Comparison of ENCODE assay signal across 8 cellular contexts in genomic region chr6:42453027-42453648, GRCh38. TPM values are rescaled to one million over a fixed set of nuclear protein-coding genes. Genes with fewer than 3 reads are reported as not detected.
DNase-seq lines count a peak whose midpoint lies in the region; ATAC-seq, FAIRE-seq and TF ChIP-seq lines count a peak whose summit lies in the region.

No MANE protein-coding gene starts in this region.

- H3K4me3 ChIP-seq in A549: peak overlapping the region; percentile 78
- peak overlapping the region; percentile 69 for H3K4me3 ChIP-seq in ectodermal cell (ENCODE audit: insufficient read depth, low read depth, low read length)

- POLR2A ChIA-PET in A549 (lab: Yijun Ruan, JAX): interaction anchor here (0.5 to 2.2 kb wide), 11 partner anchors 11 to 193 kb away, joined by 3 to 19 read pairs (median 4); partner anchors contain the start of gene UBR2

- H3K4me2 ChIP-seq in A549: peak overlapping the region; percentile 88

- no peaks in the 10 kb centered on the region for H3K36me3 ChIP-seq in ectodermal cell (ENCODE audit: control insufficient read depth, insufficient read depth, low read length)

- peak; percentile 59 for TF ChIP-seq POLR2A in A549 (IDR thresholded peaks at IDR 0.05; ENCODE audit: low read length)

- H3K27ac ChIP-seq in A549: peak overlapping the region; percentile 99 to 100
- peak overlapping the region; percentile 93 for H3K27ac ChIP-seq in ectodermal cell (ENCODE audit: insufficient read depth, low read depth, low read length, poor library complexity, severe bottlenecking)

- peak; percentile 77 to 91 for ATAC-seq in A549
- ATAC-seq in GM18867 (IDR thresholded peaks at IDR 0.05; ENCODE audit: unreplicated experiment): peak; percentile 59
- peak; percentile 59 for ATAC-seq in HG03442 (IDR thresholded peaks at IDR 0.05; ENCODE audit: unreplicated experiment)

- H3K9me3 ChIP-seq in A549 (no peaks in the 10 kb centered on the region), ectodermal cell (ENCODE audit: control insufficient read depth, low read length) (no peaks in the 10 kb centered on the region)

- TF ChIP-seq RAD21 in A549 (conservative IDR thresholded peaks at IDR 0.05 in 1 of 2, IDR thresholded peaks at IDR 0.05 in 1 of 2): no peak

- 4% methylated on average over 4 of the region's 57 CpGs for WGBS in A549 (ENCODE audit: missing lambda C conversion rate)
- WGBS in ectodermal cell, 2 experiments: 0 to 1% methylated on average over 57 of the region's 57 CpGs

- no peaks in the 10 kb centered on the region for H3K27me3 ChIP-seq in ectodermal cell (ENCODE audit: control insufficient read depth, insufficient read depth, low read length, poor library complexity, severe bottlenecking)

- no peak for TF ChIP-seq EP300 in A549 (IDR thresholded peaks at IDR 0.05)

- no peak for FAIRE-seq in A549 (lab: Jason Lieb, UNC)

- DNase-seq in A549 (ENCODE audit: low read depth in 1 of 2, low spot score in 1 of 2) (peak; percentile 62 to 76), NCI-H526 (lab: John Stamatoyannopoulos, UW) (peak; percentile 82 to 95), lung microvascular endothelial cell (ENCODE audit: low read depth in 2 of 2) (peak; percentile 42 to 77)
- peak; percentile 65 to 69 for DNase-seq in activated CD4-positive, alpha-beta T cell treated with anti-CD3 and anti-CD28 coated beads, Interleukin-2, amount 50 U/mL, for 4 hours
- DNase-seq in stimulated activated CD4-positive, alpha-beta T cell treated with anti-CD3 and anti-CD28 coated beads, TNF-alpha, amount 100 ng/mL, for 4 hours (ENCODE audit: low read depth in 3 of 3): peak; percentile 58 to 60 (median 60)

- H3K4me1 ChIP-seq in A549: peaks cover 23% of the 10 kb centered on the region
- H3K4me1 ChIP-seq in ectodermal cell (ENCODE audit: control insufficient read depth, insufficient read depth, low read length): peaks cover 19% of the 10 kb centered on the region

- CTCF ChIA-PET in A549 (lab: Yijun Ruan, JAX): interaction anchor here (1.0 to 2.5 kb wide), 5 partner anchors 12 to 192 kb away, joined by 3 to 13 read pairs (median 4); no protein-coding TSS in a partner anchor

- no peak for TF ChIP-seq CTCF in A549 (IDR thresholded peaks at IDR 0.05)

TF ChIP-seq in A549, 52 proteins besides CTCF, POLR2A, EP300 and RAD21:
- TF ChIP-seq JUN (IDR thresholded peaks at IDR 0.05): peak in 1 of 2 experiments; percentile 44; a peak in 2 of 5 replicates
- TF ChIP-seq, protein P1, sequence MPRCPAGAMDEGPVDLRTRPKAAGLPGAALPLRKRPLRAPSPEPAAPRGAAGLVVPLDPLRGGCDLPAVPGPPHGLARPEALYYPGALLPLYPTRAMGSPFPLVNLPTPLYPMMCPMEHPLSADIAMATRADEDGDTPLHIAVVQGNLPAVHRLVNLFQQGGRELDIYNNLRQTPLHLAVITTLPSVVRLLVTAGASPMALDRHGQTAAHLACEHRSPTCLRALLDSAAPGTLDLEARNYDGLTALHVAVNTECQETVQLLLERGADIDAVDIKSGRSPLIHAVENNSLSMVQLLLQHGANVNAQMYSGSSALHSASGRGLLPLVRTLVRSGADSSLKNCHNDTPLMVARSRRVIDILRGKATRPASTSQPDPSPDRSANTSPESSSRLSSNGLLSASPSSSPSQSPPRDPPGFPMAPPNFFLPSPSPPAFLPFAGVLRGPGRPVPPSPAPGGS (IDR thresholded peaks at IDR 0.05): no peak
- 0 out of 2 replicates have a peak, but pooled peaks have one; percentile 19 for TF ChIP-seq E2F6 (IDR thresholded peaks at IDR 0.05; ENCODE audit: borderline replicate concordance, low read depth)
- TF ChIP-seq JUNB (IDR thresholded peaks at IDR 0.05): no peak
- TF ChIP-seq CBX8 (IDR thresholded peaks at IDR 0.05): no peak
- peak; percentile 50; the same call in 1 of the 2 replicates for TF ChIP-seq PBX3 (IDR thresholded peaks at IDR 0.05)
- TF ChIP-seq, protein P2, sequence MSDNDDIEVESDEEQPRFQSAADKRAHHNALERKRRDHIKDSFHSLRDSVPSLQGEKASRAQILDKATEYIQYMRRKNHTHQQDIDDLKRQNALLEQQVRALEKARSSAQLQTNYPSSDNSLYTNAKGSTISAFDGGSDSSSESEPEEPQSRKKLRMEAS (IDR thresholded peaks at IDR 0.05): peak; percentile 18; the same call in 1 of the 2 replicates
- no peak for TF ChIP-seq HOXA7 (CRISPR knock-in tag; IDR thresholded peaks at IDR 0.05)
TF ChIP-seq in A549: peak in this region for 4.

RNA-seq across cellular contexts. Expression of gene TRERF1, which starts 1.4 kb away (rescaled TPM):
- 2.4 and 3.8 TPM in 2 replicates for polyA plus RNA-seq in A549 (2011; rRNA removed)
- polyA plus RNA-seq in A549 (2012; cell fraction: cytosol; rRNA removed): 3.0 and 4.1 TPM in 2 replicates
- 7.9 and 8.2 TPM in 2 replicates for polyA plus RNA-seq in A549 (2012; cell fraction: nucleus; rRNA removed)
- 3.3 to 3.6 TPM (median 3.5 TPM) in 3 replicates for polyA plus RNA-seq in A549 (2017; fragmentation: RNase III; extraction: RNeasy Plus Mini Kit Qiagen cat#74134 plus additional on column Dnase treatment)
- 4.5 and 5.6 TPM in 2 replicates for polyA minus RNA-seq in A549 (2011; rRNA and poly(A)+ RNA removed)
- 16.5 TPM for polyA plus RNA-seq in ectodermal cell (2013, experiment 1 of 4)
- 16.4 TPM for polyA plus RNA-seq in ectodermal cell (2013, experiment 2 of 4)
- polyA plus RNA-seq in ectodermal cell (2013, experiment 3 of 4): 14.1 TPM
- 15.2 TPM for polyA plus RNA-seq in ectodermal cell (2013, experiment 4 of 4)
- not detected in 2 replicates for total RNA-seq in lung microvascular endothelial cell

Comparison
In these comparisons a context has a peak if more than half of its experiments do, and no peak if none do; other contexts are left out.
1. Peak in every context shown above with its lines: DNase-seq, ATAC-seq, H3K4me3 ChIP-seq and H3K27ac ChIP-seq.